16 cellular contexts compared by ENCODE assay signal in the genomic region with DNA sequence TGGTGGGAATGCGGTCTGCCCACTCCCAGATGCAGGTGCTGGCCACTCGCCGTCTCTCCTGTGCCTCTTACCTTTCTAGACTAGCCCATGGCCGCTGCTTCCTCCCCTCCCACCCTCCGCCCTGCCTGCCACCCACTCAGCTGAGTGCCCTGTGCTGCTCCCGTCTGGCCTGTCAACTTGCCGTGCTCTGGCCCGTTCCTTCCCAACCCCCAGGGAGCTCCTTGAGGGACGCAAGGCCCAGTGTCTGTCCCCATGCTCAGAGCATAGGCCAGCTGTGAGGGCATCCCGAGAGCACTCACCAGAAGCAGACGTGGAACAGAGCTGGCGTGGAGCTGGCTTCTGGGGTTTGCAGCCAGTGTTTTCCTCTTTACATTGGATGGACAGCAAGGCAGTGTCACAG. TPM values are rescaled to one million over a fixed set of nuclear protein-coding genes. Genes with fewer than 3 reads are reported as not detected.
DNase-seq lines count a peak whose midpoint lies in the region; ATAC-seq, FAIRE-seq and TF ChIP-seq lines count a peak whose summit lies in the region.
"Had no signal": no experiment of that assay in that cellular context is flagged by ENCODE, and none has a peak within 500 bp of the region (broad histone marks: within the 10 kb centered on the region; RNA-seq: fewer than 3 reads in every experiment).

No MANE protein-coding gene starts in this region.

- intact Hi-C loops in kidney (cut with DNase I) (no loop called here), sciatic nerve (cut with DNase I) (no loop called here), upper lobe of right lung (cut with DNase I) (no loop called here), aorta (cut with DNase I) (no loop called here)

- no peak for FAIRE-seq in kidney (lab: Jason Lieb, UNC)
- FAIRE-seq: H1 had no signal

- H3K9ac ChIP-seq in kidney (ENCODE audit: low read length in 2 of 2) = no peak overlapping the region
- H3K9ac ChIP-seq: BLaER1 had no signal

- WGBS in aorta, 2 donors = 87 to 89% methylated on average over 12 of the region's 12 CpGs

- TF ChIP-seq CTCF in kidney (IDR thresholded peaks at IDR 0.05; ENCODE audit: borderline replicate concordance, extremely low read depth, insufficient read depth) = no peak
- TF ChIP-seq CTCF in upper lobe of right lung (IDR thresholded peaks at IDR 0.05) = no peak

- H3K27me3 ChIP-seq in upper lobe of right lung (no peaks in the 10 kb centered on the region), aorta (ENCODE audit: control insufficient read depth in 1 of 2, insufficient read depth in 2 of 2, low read length in 1 of 2) (no peaks in the 10 kb centered on the region)
- H3K27me3 ChIP-seq: BLaER1 had no signal

- peak; percentile 61 for DNase-seq in activated effector memory CD4-positive, alpha-beta T cell treated with anti-CD3 and anti-CD28 coated beads, Interleukin-2, amount 50 U/mL, for 16 hours
- DNase-seq in activated effector memory CD4-positive, alpha-beta T cell treated with Interleukin-2 at 50 U/mL for 16 hours = no peak
- DNase-seq in kidney (peak; percentile 60), sciatic nerve (ENCODE audit: low spot score) (peak; percentile 45), upper lobe of right lung (peak; percentile 62), aorta (no peak)
- DNase-seq: 8988T; CD4-positive, alpha-beta memory T cell; DMS153; DMS79; GDM1; H9 had no signal

- H3K36me3 ChIP-seq in kidney (ENCODE audit: control insufficient read depth in 1 of 2, insufficient read depth in 2 of 2, low read length in 2 of 2) = peaks cover 29 to 40% of the 10 kb centered on the region in 2 donors
- peaks cover 83% of the 10 kb centered on the region for H3K36me3 ChIP-seq in upper lobe of right lung
- peaks cover 0 to 6% of the 10 kb centered on the region in 2 donors for H3K36me3 ChIP-seq in aorta (ENCODE audit: control insufficient read depth in 1 of 2, insufficient read depth in 2 of 2, low read length in 1 of 2)

- H3K9me3 ChIP-seq in kidney (ENCODE audit: control insufficient read depth in 1 of 2, low read length in 2 of 2) (no peaks in the 10 kb centered on the region), upper lobe of right lung (no peaks in the 10 kb centered on the region), aorta (ENCODE audit: control insufficient read depth, low read length) (no peaks in the 10 kb centered on the region)
- H3K9me3 ChIP-seq: BLaER1 had no signal

- H3K4me3 ChIP-seq in kidney (ENCODE audit: low read length in 2 of 2) (no peak overlapping the region), upper lobe of right lung (no peak overlapping the region), aorta (ENCODE audit: low read length in 2 of 2) (no peak overlapping the region)
- H3K4me3 ChIP-seq: BLaER1 had no signal

- no peak for ATAC-seq in sciatic nerve
- no peak for ATAC-seq in upper lobe of right lung
- no peak for ATAC-seq in aorta (ENCODE audit: low FRiP score)
- no peak for ATAC-seq in GM18520 (IDR thresholded peaks at IDR 0.05; ENCODE audit: unreplicated experiment)
- ATAC-seq in GM21619 (IDR thresholded peaks at IDR 0.05; ENCODE audit: unreplicated experiment) = no peak

- H3K27ac ChIP-seq in kidney (ENCODE audit: low read depth in 2 of 2, low read length in 2 of 2) (no peak overlapping the region), upper lobe of right lung (no peak overlapping the region), aorta (ENCODE audit: low read depth in 1 of 2, low read length in 2 of 2) (no peak overlapping the region)
- H3K27ac ChIP-seq: BLaER1 had no signal

- H3K4me1 ChIP-seq in kidney (ENCODE audit: control insufficient read depth in 1 of 2, insufficient read depth in 1 of 2, low read depth in 1 of 2, low read length in 2 of 2) (no peaks in the 10 kb centered on the region), upper lobe of right lung (no peaks in the 10 kb centered on the region), aorta (ENCODE audit: control insufficient read depth in 1 of 2, insufficient read depth in 2 of 2, low read length in 2 of 2) (no peaks in the 10 kb centered on the region)

RNA-seq across cellular contexts. Expression of gene HNRNPH1, which starts 20.2 kb away (rescaled TPM):
- total RNA-seq in kidney = 564 TPM
- 191 TPM for polyA plus RNA-seq in kidney (ENCODE audit: insufficient read depth, low read depth, low replicate concordance)
- total RNA-seq in sciatic nerve = 673 TPM
- total RNA-seq in upper lobe of right lung = 470 TPM
- 100 to 1,000 TPM; 523 to 680 TPM for total RNA-seq in aorta
- polyA plus RNA-seq in aorta = 100 to 1,000 TPM; 141 to 285 TPM

RNA-seq across cellular contexts. Expression of gene RUFY1, which starts 53.0 kb away (rescaled TPM):
- total RNA-seq in kidney (56.3 TPM), sciatic nerve (52.1 TPM), upper lobe of right lung (56.7 TPM), aorta (10 to 100 TPM; 35.4 to 51.9 TPM)
- polyA plus RNA-seq in kidney (ENCODE audit: insufficient read depth, low read depth, low replicate concordance) (48.5 TPM), aorta (10 to 100 TPM; 26.8 to 27.9 TPM)

Comparison
In these comparisons a context has a peak if more than half of its experiments do, and no peak if none do; other contexts are left out.
1. DNase-seq: peak in activated effector memory CD4-positive, alpha-beta T cell treated with anti-CD3 and anti-CD28 coated beads, Interleukin-2, amount 50 U/mL, for 16 hours (single experiment), kidney (single experiment), sciatic nerve (single experiment) and upper lobe of right lung (single experiment); none in activated effector memory CD4-positive, alpha-beta T cell treated with Interleukin-2 at 50 U/mL for 16 hours (single experiment) and aorta (0 of 2).